In genomic region chr2:95608331-95608730, GRCh38 we compare ENCODE assay signal across 1 cellular context. TPM values are rescaled to one million over a fixed set of nuclear protein-coding genes. Genes with fewer than 3 reads are reported as not detected.
"Had no signal": no experiment of that assay in that cellular context is flagged by ENCODE, and none has a peak within 500 bp of the region (broad histone marks: within the 10 kb centered on the region; RNA-seq: fewer than 3 reads in every experiment).

No MANE protein-coding gene starts in this region.

RNA-seq across cellular contexts. Expression of gene TRIM43, which starts 16.5 kb away (rescaled TPM):
- total RNA-seq: GM12878 had no signal
- polyA plus RNA-seq: GM12878 had no signal
